Comparison of ENCODE assay signal across 20 cellular contexts in the genomic region with DNA sequence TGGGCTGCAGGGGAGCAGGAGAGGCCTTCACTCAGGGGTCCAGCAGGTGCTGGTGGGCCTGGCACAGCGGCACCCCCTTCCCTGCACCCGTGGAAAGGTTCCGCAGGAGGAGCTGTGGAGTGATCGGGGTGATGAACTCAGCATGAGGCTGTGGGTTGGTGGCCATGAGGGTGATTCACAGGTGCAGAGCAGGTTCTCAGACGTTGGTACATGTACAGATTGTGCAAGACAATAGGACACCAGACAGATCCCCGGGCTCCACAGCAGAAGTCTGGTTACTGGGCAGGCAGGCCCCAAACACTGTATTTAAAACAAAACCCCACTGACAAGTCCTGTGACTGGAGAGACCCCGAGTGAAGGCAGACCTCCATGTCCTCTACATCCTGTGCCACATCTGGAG.
A peak's percentile ranks its signal among the peaks of the same experiment; 100 is the strongest.
DNase-seq lines count a peak whose midpoint lies in the region; ATAC-seq, FAIRE-seq and TF ChIP-seq lines count a peak whose summit lies in the region.
"Had no signal": no experiment of that assay in that cellular context is flagged by ENCODE, and none has a peak within 500 bp of the region (broad histone marks: within the 10 kb centered on the region; RNA-seq: fewer than 3 reads in every experiment).

No MANE protein-coding gene starts in this region.

- H3K9me3 Mint-ChIP-seq in activated naive CD8-positive, alpha-beta T cell (ENCODE audit: low read depth) = peaks cover 12% of the 10 kb centered on the region
- H3K9me3 Mint-ChIP-seq in activated naive CD8-positive, alpha-beta T cell treated with anti-CD3 and anti-CD28 coated beads for 36 hours = peaks cover 4% of the 10 kb centered on the region

- H3K36me3 ChIP-seq in bronchial epithelial cell (ENCODE audit: control insufficient read depth, insufficient read depth, low read length) = no peaks in the 10 kb centered on the region
- H3K36me3 ChIP-seq: MG63 had no signal

- peak overlapping the region; percentile 34 for H3K27ac Mint-ChIP-seq in activated naive CD8-positive, alpha-beta T cell
- H3K27ac Mint-ChIP-seq in activated naive CD8-positive, alpha-beta T cell treated with anti-CD3 and anti-CD28 coated beads for 36 hours = no peak overlapping the region
- H3K27ac Mint-ChIP-seq: CD4-positive, alpha-beta T cell had no signal

- no peaks in the 10 kb centered on the region for H3K4me1 ChIP-seq in foreskin keratinocyte

- no peak overlapping the region for H3K4me3 Mint-ChIP-seq in activated naive CD8-positive, alpha-beta T cell
- no peak overlapping the region for H3K4me3 Mint-ChIP-seq in activated naive CD8-positive, alpha-beta T cell treated with anti-CD3 and anti-CD28 coated beads for 36 hours
- H3K4me3 Mint-ChIP-seq: CD4-positive, alpha-beta T cell had no signal

- H3K4me1 Mint-ChIP-seq in activated naive CD8-positive, alpha-beta T cell (ENCODE audit: low read depth) = peaks cover 14% of the 10 kb centered on the region
- no peaks in the 10 kb centered on the region for H3K4me1 Mint-ChIP-seq in activated naive CD8-positive, alpha-beta T cell treated with anti-CD3 and anti-CD28 coated beads for 36 hours

- TF ChIP-seq CTCF in bronchial epithelial cell (IDR thresholded peaks at IDR 0.05; ENCODE audit: insufficient read depth, low read length, severe bottlenecking) (no peak), foreskin keratinocyte (conservative IDR thresholded peaks at IDR 0.05) (no peak)

- no peak overlapping the region for H3K27ac ChIP-seq in foreskin keratinocyte
- no peak overlapping the region for H3K27ac ChIP-seq in caudate nucleus (ENCODE audit: low read depth, low read length)
- H3K27ac ChIP-seq: GM23248, PC-9 had no signal

- no peaks in the 10 kb centered on the region for H3K27me3 Mint-ChIP-seq in activated naive CD8-positive, alpha-beta T cell
- no peaks in the 10 kb centered on the region for H3K27me3 Mint-ChIP-seq in activated naive CD8-positive, alpha-beta T cell treated with anti-CD3 and anti-CD28 coated beads for 36 hours

- ATAC-seq in foreskin keratinocyte (peak; percentile 25), HG02885 (IDR thresholded peaks at IDR 0.05; ENCODE audit: poor library complexity, unreplicated experiment) (no peak), HG03520 (IDR thresholded peaks at IDR 0.05; ENCODE audit: unreplicated experiment) (no peak)

- H3K36me3 Mint-ChIP-seq in activated naive CD8-positive, alpha-beta T cell = no peaks in the 10 kb centered on the region
- H3K36me3 Mint-ChIP-seq in activated naive CD8-positive, alpha-beta T cell treated with anti-CD3 and anti-CD28 coated beads for 36 hours = no peaks in the 10 kb centered on the region

- no peaks in the 10 kb centered on the region for H3K27me3 ChIP-seq in bronchial epithelial cell (ENCODE audit: control insufficient read depth, insufficient read depth, low read length)
- H3K27me3 ChIP-seq in foreskin keratinocyte = peaks cover 30% of the 10 kb centered on the region

- no peak overlapping the region for H3K4me3 ChIP-seq in bronchial epithelial cell (ENCODE audit: low read depth, low read length)
- H3K4me3 ChIP-seq: GM23248, MG63, PC-9 had no signal

- DNase-seq in activated naive CD8-positive, alpha-beta T cell treated with anti-CD3 and anti-CD28 coated beads for 36 hours = no peak
- DNase-seq in bronchial epithelial cell (ENCODE audit: low read depth) = peak; percentile 33
- DNase-seq in foreskin keratinocyte = peak; percentile 26 to 38
- DNase-seq in activated naive CD4-positive, alpha-beta T cell treated with Interleukin-2 at 50 U/mL for 16 hours = no peak
- DNase-seq in caudate nucleus (lab: John Stamatoyannopoulos, UW) = no peak
- DNase-seq: 8988T; CD4-positive, alpha-beta T cell; H7; KBM-7; MG63; NCI-H2029 treated with DMSO at 0.1 percent for 48 hours; NCI-H526 treated with DMSO at 0.1 percent for 48 hours; PC-9; SHP77 had no signal

- FAIRE-seq in bronchial epithelial cell (lab: Jason Lieb, UNC) = peak; percentile 55
- FAIRE-seq: D721Med, G401.6 had no signal

Comparison
In these comparisons a context has a peak if more than half of its experiments do, and no peak if none do; other contexts are left out.
1. DNase-seq: peak in bronchial epithelial cell (single experiment) and foreskin keratinocyte (2 of 2); none in activated naive CD8-positive, alpha-beta T cell treated with anti-CD3 and anti-CD28 coated beads for 36 hours (single experiment), activated naive CD4-positive, alpha-beta T cell treated with Interleukin-2 at 50 U/mL for 16 hours (single experiment) and caudate nucleus (0 of 61).